Comparison of ENCODE assay signal across 6 cellular contexts in the genomic region with DNA sequence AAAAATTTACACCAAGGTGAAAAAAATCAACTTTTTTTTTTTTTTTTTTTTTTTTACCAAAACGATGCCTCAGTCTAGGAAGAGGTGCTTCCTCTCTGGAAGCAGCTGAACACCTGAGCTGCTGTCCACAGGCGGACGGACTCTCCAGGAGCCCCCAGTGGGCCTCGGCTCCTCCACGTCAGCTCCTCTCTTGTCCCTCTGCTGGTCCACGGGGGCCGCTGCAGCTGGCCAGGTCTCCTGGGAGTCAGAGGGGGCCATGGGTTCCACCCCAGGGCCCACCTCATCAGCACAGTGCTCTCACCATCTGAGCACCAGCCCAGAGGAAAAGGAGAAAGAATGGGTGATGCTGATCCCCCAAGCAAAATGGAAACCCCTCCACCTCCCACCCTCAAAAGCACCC. TPM values are rescaled to one million over a fixed set of nuclear protein-coding genes. Genes with fewer than 3 reads are reported as not detected.
DNase-seq lines count a peak whose midpoint lies in the region; ATAC-seq and TF ChIP-seq lines count a peak whose summit lies in the region.
"Not testable (repeated sequence)": the region's sequence is repeated elsewhere in the genome, so short reads cannot be mapped to it uniquely, and the experiment has no call there.

No MANE protein-coding gene starts in this region.

- H3K4me3 Mint-ChIP-seq in H9, WTC11, endodermal cell: not testable (repeated sequence)

- H2AK5ac ChIP-seq in H9 (ENCODE audit: insufficient read length, low read length) = not testable (repeated sequence)

- H2BK5ac ChIP-seq in H9 (ENCODE audit: insufficient read length, low read length) = not testable (repeated sequence)

- H3K4ac ChIP-seq in H9 (ENCODE audit: low read depth, low read length) = not testable (repeated sequence)

- not testable (repeated sequence) for H4K8ac ChIP-seq in H9 (replicated peaks; ENCODE audit: insufficient read length, low read depth, low read length)

- H3K23ac ChIP-seq in H9 (ENCODE audit: insufficient read length, low read depth, low read length) = not testable (repeated sequence)

- not testable (repeated sequence) for H4K20me1 ChIP-seq in H9 (ENCODE audit: control insufficient read depth, insufficient read depth, insufficient read length); Karpas-422 (ENCODE audit: insufficient read depth, low read depth, low read length)

- peak overlapping the region; percentile 36; the same call in 1 of the 2 replicates for H3K4me3 ChIP-seq in Karpas-422 (ENCODE audit: low read length)
- not testable (repeated sequence) for H3K4me3 ChIP-seq in endodermal cell (ENCODE audit: low read length)

- H3K9me2 ChIP-seq in Karpas-422 (replicated peaks; ENCODE audit: insufficient read depth, low read length) = not testable (repeated sequence)

- H3K79me2 ChIP-seq in H9 (ENCODE audit: insufficient read depth, low read length); Karpas-422 (ENCODE audit: low read length): not testable (repeated sequence)

- H3K4me1 Mint-ChIP-seq in H9 (peaks cover 36 to 46% of the 10 kb centered on the region in 2 experiments), WTC11 (peaks cover 27% of the 10 kb centered on the region), endodermal cell (peaks cover 13% of the 10 kb centered on the region)

- H3K36me3 ChIP-seq in Karpas-422 (ENCODE audit: insufficient read depth, low read length); endodermal cell (ENCODE audit: control insufficient read depth, insufficient read depth, low read length): not testable (repeated sequence)

- H2AFZ ChIP-seq in H9 (ENCODE audit: low read length); Karpas-422 (ENCODE audit: low read length): not testable (repeated sequence)

- H2BK120ac ChIP-seq in H9 (ENCODE audit: low read depth, low read length, poor library complexity, severe bottlenecking) = not testable (repeated sequence)

- not testable (repeated sequence) for H3K9ac ChIP-seq in H9 (ENCODE audit: extremely low read depth, insufficient read length, low read length); endodermal cell (ENCODE audit: extremely low read depth, low read length, poor library complexity, severe bottlenecking)
- peak overlapping the region; percentile 43 for H3K9ac ChIP-seq in Karpas-422 (ENCODE audit: low read length)

- H3K4me2 ChIP-seq in H9 (ENCODE audit: insufficient read depth, insufficient read length, low read length) = not testable (repeated sequence)
- peak overlapping the region; percentile 50 for H3K4me2 ChIP-seq in Karpas-422 (ENCODE audit: low read depth, low read length, poor library complexity, severe bottlenecking)

- H2BK12ac ChIP-seq in H9 (ENCODE audit: insufficient read length, low read depth, low read length) = not testable (repeated sequence)

- H4K91ac ChIP-seq in H9 (ENCODE audit: insufficient read length, low read depth, low read length) = not testable (repeated sequence)

- no CpG with 5 or more reads among the region's 7 CpGs for WGBS in H9 (ENCODE audit: extremely low coverage, insufficient read length, low lambda C conversion rate)
- no CpG with 5 or more reads among the region's 7 CpGs for WGBS in endodermal cell (ENCODE audit: insufficient coverage in 1 of 2, insufficient read length in 1 of 2), 2 experiments

- not testable (repeated sequence) for H3K23me2 ChIP-seq in H9 (ENCODE audit: insufficient read length, low read depth, low read length, poor library complexity, severe bottlenecking)

- H2BK15ac ChIP-seq in H9 (ENCODE audit: low read depth, low read length) = not testable (repeated sequence)

- not testable (repeated sequence) for H3K27ac Mint-ChIP-seq in H9, WTC11, endodermal cell

- not testable (repeated sequence) for H3K9me3 Mint-ChIP-seq in H9, WTC11, endodermal cell

- not testable (repeated sequence) for H3K9me3 ChIP-seq in H9 (ENCODE audit: control insufficient read depth, low read depth, low read length); Karpas-422 (ENCODE audit: low read length); endodermal cell (ENCODE audit: control insufficient read depth, low read length)

- H3K4me1 ChIP-seq in H9 (ENCODE audit: insufficient read depth, low read length); endodermal cell (ENCODE audit: control insufficient read depth, insufficient read depth, low read length): not testable (repeated sequence)
- peaks cover 43% of the 10 kb centered on the region for H3K4me1 ChIP-seq in Karpas-422 (ENCODE audit: low read length)

- CTCF ChIA-PET in WTC11 (lab: Charles Lee) = interaction anchor here (0.7 kb wide), 1 partner anchor 62 kb away, joined by 5 read pairs; no protein-coding TSS in a partner anchor

- not testable (repeated sequence) for H2BK20ac ChIP-seq in H9 (ENCODE audit: low read depth, low read length, poor library complexity, severe bottlenecking)

- POLR2A ChIA-PET in WTC11 (lab: Charles Lee) = not testable (repeated sequence)

- not testable (repeated sequence) for H3T11ph ChIP-seq in H9 (ENCODE audit: low read length)

- ATAC-seq in GM19395 (IDR thresholded peaks at IDR 0.05; ENCODE audit: unreplicated experiment) = peak; percentile 19
- ATAC-seq in HG02885 (IDR thresholded peaks at IDR 0.05; ENCODE audit: poor library complexity, unreplicated experiment) = peak; percentile 13
- peak; percentile 55 for ATAC-seq in WTC11

- H4K5ac ChIP-seq in H9 (ENCODE audit: insufficient read length, low read depth, low read length) = not testable (repeated sequence)

- H3K18ac ChIP-seq in H9 (ENCODE audit: insufficient read length, low read depth, low read length) = not testable (repeated sequence)

- H3K14ac ChIP-seq in H9 (ENCODE audit: insufficient read depth, low read length) = not testable (repeated sequence)

- H3K27me3 ChIP-seq in H9 (ENCODE audit: insufficient read depth, low read length); Karpas-422 (ENCODE audit: low read length); endodermal cell (ENCODE audit: control insufficient read depth, insufficient read depth, low read length, poor library complexity, severe bottlenecking): not testable (repeated sequence)

- not testable (repeated sequence) for H3K56ac ChIP-seq in H9 (ENCODE audit: insufficient read length, low read depth, low read length)

- H3K79me1 ChIP-seq in H9 (ENCODE audit: insufficient read depth, low read depth, low read length, poor library complexity, severe bottlenecking) = not testable (repeated sequence)

- H3K36me3 Mint-ChIP-seq in H9 (ENCODE audit: insufficient read depth in 1 of 3, low read depth in 3 of 3); WTC11; endodermal cell (ENCODE audit: low read depth): not testable (repeated sequence)

- H3K27ac ChIP-seq in H9 (ENCODE audit: insufficient read length, low read depth, low read length); endodermal cell (ENCODE audit: low read depth, low read length): not testable (repeated sequence)
- peak overlapping the region; percentile 29; the same call in 1 of the 2 replicates for H3K27ac ChIP-seq in Karpas-422 (ENCODE audit: low read length)

- TF ChIP-seq CTCF in H9 (conservative IDR thresholded peaks at IDR 0.05) (0 out of 3 replicates have a peak, but pooled peaks have one; percentile 21), endodermal cell (conservative IDR thresholded peaks at IDR 0.05) (peak; percentile 28)
- not testable (repeated sequence) for TF ChIP-seq CTCF in WTC11 (IDR thresholded peaks at IDR 0.05)

- H3K27me3 Mint-ChIP-seq in H9 (ENCODE audit: low read depth); WTC11 (ENCODE audit: low read depth): not testable (repeated sequence)
- peaks cover 11% of the 10 kb centered on the region for H3K27me3 Mint-ChIP-seq in endodermal cell (ENCODE audit: insufficient read depth)

- DNase-seq in H9; Karpas-422; WTC11 (ENCODE audit: low spot score); endodermal cell: not testable (repeated sequence)

RNA-seq across cellular contexts. Expression of a gene that starts 32.6 kb away (rescaled TPM):
- total RNA-seq in H9 (2021) = 45.7 and 47.8 TPM in 2 replicates
- 40.9 and 66.4 TPM in 2 replicates for total RNA-seq in Karpas-422 (2014; rRNA removed; shearing (Covaris generic); ENCODE audit: low replicate concordance)
- 32.3 to 34.0 TPM (median 32.7 TPM) in 3 replicates for total RNA-seq in WTC11 (2021)
- total RNA-seq in endodermal cell = 10 to 100 TPM; 45.7 to 74.0 TPM
- polyA plus RNA-seq in endodermal cell (2013, experiment 1 of 2) = 49.4 TPM
- polyA plus RNA-seq in endodermal cell (2013, experiment 2 of 2) = 42.9 TPM
